In genomic region chr17:74981318-74981978, GRCh38 we compare ENCODE assay signal across 9 cellular contexts. TPM values are rescaled to one million over a fixed set of nuclear protein-coding genes. Genes with fewer than 3 reads are reported as not detected.
A peak's percentile ranks its signal among the peaks of the same experiment; 100 is the strongest.
DNase-seq lines count a peak whose midpoint lies in the region; ATAC-seq, FAIRE-seq and TF ChIP-seq lines count a peak whose summit lies in the region.
"Had no signal": no experiment of that assay in that cellular context is flagged by ENCODE, and none has a peak within 500 bp of the region (broad histone marks: within the 10 kb centered on the region; RNA-seq: fewer than 3 reads in every experiment).

No MANE protein-coding gene starts in this region.

- H3K4me1 ChIP-seq in OCI-LY7 (ENCODE audit: insufficient read depth, low read length, poor library complexity, severe bottlenecking), result peaks cover 18% of the 10 kb centered on the region
- peaks cover 4 to 7% (median 5%) of the 10 kb centered on the region in 4 experiments for H3K4me1 ChIP-seq in H1 (replicated peaks in 1 of 4; ENCODE audit: control insufficient read depth in 3 of 4, insufficient read depth in 4 of 4, low read length in 3 of 4)

- intact Hi-C loops in OCI-LY7 (cut with micrococcal nuclease; ENCODE audit: unreplicated experiment), result no loop called here

- CTCF ChIA-PET in BJ (lab: Yijun Ruan, JAX), result interaction anchor here (2.5 kb wide), 1 partner anchor 20 kb away, joined by 7 read pairs; no protein-coding TSS in a partner anchor
- CTCF ChIA-PET in OCI-LY7 (lab: Charles Lee; ENCODE audit: unreplicated experiment), result no interaction called here
- CTCF ChIA-PET in H1 (lab: Charles Lee; ENCODE audit: partially characterized antibody), result no interaction called here

- H3K9ac ChIP-seq in H1 (replicated peaks in 1 of 4; ENCODE audit: extremely low read depth in 1 of 4, low read depth in 3 of 4, low read length in 3 of 4), result peak overlapping the region in 3 of 4 experiments; percentile 39 to 76 (median 72); a peak in 6 of 7 replicates
- H3K9ac ChIP-seq in neural cell (ENCODE audit: low read length), result peak overlapping the region; percentile 92

- H4K20me1 ChIP-seq in OCI-LY7 (ENCODE audit: insufficient read depth, low read length), result no peaks in the 10 kb centered on the region
- no peaks in the 10 kb centered on the region for H4K20me1 ChIP-seq in H1 (replicated peaks in 1 of 2; ENCODE audit: control insufficient read depth in 1 of 2, insufficient read depth in 2 of 2, low read length in 2 of 2)
- H4K20me1 ChIP-seq in neural cell (ENCODE audit: insufficient read depth), result no peaks in the 10 kb centered on the region

- H3K36me3 ChIP-seq in BJ (ENCODE audit: control insufficient read depth, insufficient read depth, low read length) (no peaks in the 10 kb centered on the region), OCI-LY7 (ENCODE audit: insufficient read depth, low read length) (no peaks in the 10 kb centered on the region), H1 (ENCODE audit: control insufficient read depth in 2 of 4, insufficient read depth in 4 of 4, low read length in 3 of 4) (no peaks in the 10 kb centered on the region), neural cell (ENCODE audit: insufficient read depth, low read length) (no peaks in the 10 kb centered on the region)

- no peak for TF ChIP-seq CTCF in BJ (IDR thresholded peaks at IDR 0.05; ENCODE audit: insufficient read depth, low read depth, low read length)
- TF ChIP-seq CTCF in OCI-LY7 (conservative IDR thresholded peaks at IDR 0.05; ENCODE audit: low read length), result no peak
- no peak for TF ChIP-seq CTCF in H1 (IDR thresholded peaks at IDR 0.05; ENCODE audit: control extremely low read depth in 1 of 3, insufficient read depth in 1 of 3, low read depth in 1 of 3, low read length in 3 of 3)
- TF ChIP-seq CTCF in neural cell (IDR thresholded peaks at IDR 0.05; ENCODE audit: poor library complexity, severe bottlenecking), result no peak

- H3K9me3 ChIP-seq in OCI-LY7 (ENCODE audit: low read length) (no peaks in the 10 kb centered on the region), H1 (ENCODE audit: insufficient read depth in 2 of 2, low read depth in 1 of 2, low read length in 1 of 2) (no peaks in the 10 kb centered on the region), neural cell (ENCODE audit: low read length) (no peaks in the 10 kb centered on the region)

- H3K4me3 ChIP-seq in BJ (ENCODE audit: low read depth, low read length) (peak overlapping the region; percentile 61), OCI-LY7 (ENCODE audit: low read depth, low read length, poor library complexity, severe bottlenecking) (peak overlapping the region; percentile 71), H1 (ENCODE audit: extremely low read depth in 1 of 4, insufficient read depth in 2 of 4, low read depth in 3 of 4, low read length in 4 of 4) (peak overlapping the region; percentile 70 to 90 (median 76)), neural cell (ENCODE audit: low read length) (peak overlapping the region; percentile 90)

- 75% methylated on average over 14 of the region's 16 CpGs; no CpG with 5 or more reads in 1 of the 2 experiments for WGBS in H1 (ENCODE audit: extremely low coverage in 1 of 2, insufficient coverage in 1 of 2, insufficient read length in 1 of 2, insufficient replicate concordance in 2 of 2, low coverage in 1 of 2, low lambda C conversion rate in 2 of 2, missing lambda C conversion rate in 1 of 2), 2 experiments

- no peak overlapping the region for H3K14ac ChIP-seq in H1 (ENCODE audit: insufficient read length)

- no peak overlapping the region for H3K23ac ChIP-seq in H1 (ENCODE audit: insufficient read length)

- peaks cover 1% of the 10 kb centered on the region; the same call in 1 of the 2 replicates for H3K27me3 ChIP-seq in BJ (ENCODE audit: control insufficient read depth, insufficient read depth, low read length)
- peaks cover 0 to 2% (median 1%) of the 10 kb centered on the region in 4 experiments; a peak in 2 of 7 replicates for H3K27me3 ChIP-seq in H1 (replicated peaks in 1 of 4; ENCODE audit: control insufficient read depth in 3 of 4, extremely low read depth in 1 of 4, insufficient read depth in 3 of 4, low read length in 3 of 4)
- no peaks in the 10 kb centered on the region for H3K27me3 ChIP-seq in neural cell (ENCODE audit: insufficient read depth, low read depth, low read length)

- no peak overlapping the region; the same call in 1 of the 2 replicates for H2BK15ac ChIP-seq in H1 (ENCODE audit: low read length)

- no peak for TF ChIP-seq RAD21 in H1 (IDR thresholded peaks at IDR 0.05 in 1 of 2, conservative IDR thresholded peaks at IDR 0.05 in 1 of 2; ENCODE audit: low read depth in 2 of 2, low read length in 2 of 2)
- no peak for TF ChIP-seq RAD21 in neural cell (conservative IDR thresholded peaks at IDR 0.05)

- no peak overlapping the region for H3K4ac ChIP-seq in H1 (replicated peaks; ENCODE audit: insufficient read length, low read depth, low read length)

- FAIRE-seq in H1 (lab: Jason Lieb, UNC), result no peak
- FAIRE-seq: TTC549 had no signal

- peak overlapping the region; percentile 48 for H4K91ac ChIP-seq in H1 (replicated peaks; ENCODE audit: insufficient read length, low read length)

- H3F3A ChIP-seq in neural cell (ENCODE audit: insufficient read depth, low read length, poor library complexity, severe bottlenecking), result no peaks in the 10 kb centered on the region

- no TSS peak for BruUV-seq in OCI-LY7 (replicated peaks; lab: Mats Ljungman, UMichigan)

- POLR2A ChIA-PET in BJ (lab: Charles Lee) (no interaction called here), OCI-LY7 (lab: Charles Lee) (no interaction called here), H1 (lab: Charles Lee; ENCODE audit: partially characterized antibody) (interaction anchor here (1.6 kb wide), 1 partner anchor 31 kb away, joined by 4 read pairs; the partner anchor contains the start of gene MRPL58)

- 0 out of 2 replicates have a peak overlapping the region, but pooled peaks have one; percentile 20 for H2BK5ac ChIP-seq in H1 (ENCODE audit: low read depth, low read length)

- no peak overlapping the region for H2BK20ac ChIP-seq in H1 (ENCODE audit: low read length)

- no peak for TF ChIP-seq POLR2A in H1 (IDR thresholded peaks at IDR 0.05; ENCODE audit: control extremely low read depth in 1 of 2, low read depth in 2 of 2, low read length in 2 of 2)

- no peak overlapping the region for H2AK5ac ChIP-seq in H1 (ENCODE audit: low read depth, low read length)

- H3K4me2 ChIP-seq in OCI-LY7 (ENCODE audit: low read length) (peak overlapping the region; percentile 78), H1 (ENCODE audit: insufficient read depth in 1 of 2, low read depth in 2 of 2, low read length in 2 of 2) (peak overlapping the region; percentile 73 to 100), neural cell (ENCODE audit: low read length) (peak overlapping the region; percentile 57)

- H4K5ac ChIP-seq in H1 (ENCODE audit: insufficient read length, low read depth, low read length), result no peak overlapping the region

- no peak for ATAC-seq in HG03439 (IDR thresholded peaks at IDR 0.05; ENCODE audit: unreplicated experiment)
- no peak for ATAC-seq in HG03045 (IDR thresholded peaks at IDR 0.05; ENCODE audit: unreplicated experiment)

- TF ChIP-seq EP300 in H1 (IDR thresholded peaks at IDR 0.05; ENCODE audit: borderline replicate concordance in 1 of 2, low read depth in 2 of 2, low read length in 2 of 2) (no peak), neural cell (conservative IDR thresholded peaks at IDR 0.05; ENCODE audit: poor library complexity, severe bottlenecking) (no peak)

- peak overlapping the region; percentile 79 for H2AFZ ChIP-seq in OCI-LY7 (ENCODE audit: low read length)
- H2AFZ ChIP-seq in H1 (ENCODE audit: low read length), result 0 out of 2 replicates have a peak overlapping the region, but pooled peaks have one; percentile 6
- peak overlapping the region; percentile 97 for H2AFZ ChIP-seq in neural cell (ENCODE audit: low read depth, low read length)

- no peak overlapping the region for H3K27ac ChIP-seq in OCI-LY7 (ENCODE audit: low read depth, low read length, poor library complexity, severe bottlenecking)
- peak overlapping the region; percentile 55; the same call in 1 of the 2 replicates for H3K27ac ChIP-seq in H1 (ENCODE audit: low read depth, low read length)
- peak overlapping the region; percentile 90 for H3K27ac ChIP-seq in neural cell (ENCODE audit: low read length)

- no peak for DNase-seq in BJ (ENCODE audit: low read depth)
- DNase-seq in OCI-LY7 (ENCODE audit: low spot score), result no peak
- DNase-seq in H1 (ENCODE audit: low read depth in 1 of 2, low spot score in 2 of 2), result no peak
- DNase-seq in SKM-1 (lab: John Stamatoyannopoulos, UW; ENCODE audit: unreplicated experiment), result no peak
- no peak for DNase-seq in stimulated activated CD4-positive, alpha-beta T cell treated with anti-CD3 and anti-CD28 coated beads, Interleukin-1b, Interleukin-23, amount 100 ng/mL, for 48 hours

- peak overlapping the region; percentile 60 for H2BK12ac ChIP-seq in H1 (ENCODE audit: low read depth, low read length)

- H3K79me2 ChIP-seq in OCI-LY7 (ENCODE audit: insufficient read depth, low read depth, low read length) (no peaks in the 10 kb centered on the region), H1 (ENCODE audit: control insufficient read depth in 1 of 2, insufficient read depth in 2 of 2, low read length in 2 of 2) (no peaks in the 10 kb centered on the region), neural cell (replicated peaks; ENCODE audit: insufficient read depth, low read length) (no peaks in the 10 kb centered on the region)

- no peaks in the 10 kb centered on the region; the same call in 1 of the 2 replicates for H3K79me1 ChIP-seq in H1 (ENCODE audit: low read depth, low read length)

- H2BK120ac ChIP-seq in H1 (replicated peaks; ENCODE audit: low read depth, low read length), result no peak overlapping the region

- H3K9me2 ChIP-seq in OCI-LY7 (ENCODE audit: insufficient read depth, low read length), result no peaks in the 10 kb centered on the region
- no peaks in the 10 kb centered on the region for H3K9me2 ChIP-seq in neural cell (ENCODE audit: insufficient read depth, low read length)

- H3K56ac ChIP-seq in H1 (replicated peaks; ENCODE audit: insufficient read length, low read depth, low read length), result no peak overlapping the region

- peak overlapping the region; percentile 76; the same call in 1 of the 2 replicates for H3K18ac ChIP-seq in H1 (ENCODE audit: extremely low read depth, low read length)

- H4K8ac ChIP-seq in H1 (ENCODE audit: extremely low read depth, insufficient read depth, low read length), result peak overlapping the region; percentile 86; the same call in 1 of the 2 replicates

- peaks cover 8% of the 10 kb centered on the region; the same call in 1 of the 2 replicates for H3K23me2 ChIP-seq in H1 (ENCODE audit: low read depth, low read length)

RNA-seq across cellular contexts. Expression of gene CDR2L, which starts 6.0 kb away (rescaled TPM):
- 12.5 and 19.6 TPM in 2 replicates for polyA plus RNA-seq in BJ (2011; rRNA removed)
- 10.6 and 13.5 TPM in 2 replicates for polyA minus RNA-seq in BJ (2011; rRNA and poly(A)+ RNA removed)
- 0.10 and 0.79 TPM in 2 replicates for total RNA-seq in OCI-LY7 (2014; rRNA removed; shearing (Covaris generic))
- 0.49 and 0.74 TPM in 2 replicates for total RNA-seq in OCI-LY7 (2022)
- 38.1 and 40.5 TPM in 2 replicates for total RNA-seq in H1 (2021; fragmentation: NEBNext Ultra II Directional; extraction: Animal tissue kit (Norgen Biotek cat#: 25700))
- polyA plus RNA-seq in H1 (2011; rRNA removed), result 20.4 and 26.8 TPM in 2 replicates
- polyA plus RNA-seq in H1 (2011; cell fraction: cytosol; rRNA removed), result 18.7 TPM
- 23.7 TPM for polyA plus RNA-seq in H1 (2011; cell fraction: nucleus; rRNA removed)
- 20.6 to 28.4 TPM (median 25.9 TPM) in 4 replicates for polyA plus RNA-seq in H1 (2012, experiment 1 of 2)
- polyA plus RNA-seq in H1 (2012, experiment 2 of 2), result 25.8 TPM
- 20.0 TPM for polyA plus RNA-seq in H1 (2013, experiment 1 of 2)
- polyA plus RNA-seq in H1 (2013, experiment 2 of 2), result 19.3 TPM
- 8.6 and 12.3 TPM in 2 replicates for polyA minus RNA-seq in H1 (2011; rRNA and poly(A)+ RNA removed)
- polyA minus RNA-seq in H1 (2011; cell fraction: cytosol; rRNA and poly(A)+ RNA removed), result 16.4 TPM
- polyA minus RNA-seq in H1 (2011; cell fraction: nucleus; rRNA and poly(A)+ RNA removed), result 10.2 TPM
- polyA plus RNA-seq in neural cell, result 8.1 and 8.3 TPM in 2 replicates
- polyA minus RNA-seq in neural cell, result 11.9 and 12.3 TPM in 2 replicates

RNA-seq across cellular contexts. Expression of gene HID1, which starts 8.9 kb away (rescaled TPM):
- polyA plus RNA-seq in BJ (2011; rRNA removed), result 1.7 and 1.8 TPM in 2 replicates
- 2.2 and 2.9 TPM in 2 replicates for polyA minus RNA-seq in BJ (2011; rRNA and poly(A)+ RNA removed)
- 0.35 and 0.85 TPM in 2 replicates for total RNA-seq in OCI-LY7 (2014; rRNA removed; shearing (Covaris generic))
- 8.5 and 9.9 TPM in 2 replicates for total RNA-seq in OCI-LY7 (2022)
- 13.8 and 15.1 TPM in 2 replicates for total RNA-seq in H1 (2021; fragmentation: NEBNext Ultra II Directional; extraction: Animal tissue kit (Norgen Biotek cat#: 25700))
- 25.9 and 36.3 TPM in 2 replicates for polyA plus RNA-seq in H1 (2011; rRNA removed)
- polyA plus RNA-seq in H1 (2011; cell fraction: cytosol; rRNA removed), result 10.1 TPM
- 51.4 TPM for polyA plus RNA-seq in H1 (2011; cell fraction: nucleus; rRNA removed)
- polyA plus RNA-seq in H1 (2012, experiment 1 of 2), result 8.8 to 16.5 TPM (median 15.2 TPM) in 4 replicates
- 12.7 TPM for polyA plus RNA-seq in H1 (2012, experiment 2 of 2)
- 10.6 TPM for polyA plus RNA-seq in H1 (2013, experiment 1 of 2)
- 10.6 TPM for polyA plus RNA-seq in H1 (2013, experiment 2 of 2)
- 17.9 and 18.9 TPM in 2 replicates for polyA minus RNA-seq in H1 (2011; rRNA and poly(A)+ RNA removed)
- polyA minus RNA-seq in H1 (2011; cell fraction: cytosol; rRNA and poly(A)+ RNA removed), result 8.1 TPM
- polyA minus RNA-seq in H1 (2011; cell fraction: nucleus; rRNA and poly(A)+ RNA removed), result 17.8 TPM
- polyA plus RNA-seq in neural cell, result 26.6 and 29.8 TPM in 2 replicates
- polyA minus RNA-seq in neural cell, result 32.8 and 42.6 TPM in 2 replicates

RNA-seq across cellular contexts. Expression of gene MRPL58, which starts 31.0 kb away (rescaled TPM):
- polyA plus RNA-seq in BJ (2011; rRNA removed) (44.2 and 50.8 TPM in 2 replicates), H1 (2011; rRNA removed) (43.2 and 43.6 TPM in 2 replicates), neural cell (47.4 and 49.7 TPM in 2 replicates)
- polyA minus RNA-seq in BJ (2011; rRNA and poly(A)+ RNA removed), result 10.0 and 14.7 TPM in 2 replicates
- 79.8 and 84.2 TPM in 2 replicates for total RNA-seq in OCI-LY7 (2014; rRNA removed; shearing (Covaris generic))
- total RNA-seq in OCI-LY7 (2022), result 70.7 and 75.3 TPM in 2 replicates
- total RNA-seq in H1 (2021; fragmentation: NEBNext Ultra II Directional; extraction: Animal tissue kit (Norgen Biotek cat#: 25700)), result 48.5 and 49.1 TPM in 2 replicates
- 73.0 TPM for polyA plus RNA-seq in H1 (2011; cell fraction: cytosol; rRNA removed)
- 28.6 TPM for polyA plus RNA-seq in H1 (2011; cell fraction: nucleus; rRNA removed)
- 34.5 to 60.5 TPM (median 52.3 TPM) in 4 replicates for polyA plus RNA-seq in H1 (2012, experiment 1 of 2)
- polyA plus RNA-seq in H1 (2012, experiment 2 of 2), result 70.9 TPM
- 43.0 TPM for polyA plus RNA-seq in H1 (2013, experiment 1 of 2)
- polyA plus RNA-seq in H1 (2013, experiment 2 of 2), result 40.8 TPM
- polyA minus RNA-seq in H1 (2011; rRNA and poly(A)+ RNA removed), result 16.1 and 20.3 TPM in 2 replicates
- polyA minus RNA-seq in H1 (2011; cell fraction: cytosol; rRNA and poly(A)+ RNA removed), result 14.9 TPM
- polyA minus RNA-seq in H1 (2011; cell fraction: nucleus; rRNA and poly(A)+ RNA removed), result 21.0 TPM
- 19.2 and 21.9 TPM in 2 replicates for polyA minus RNA-seq in neural cell

RNA-seq across cellular contexts. Expression of gene OTOP3, which starts 45.8 kb away (rescaled TPM):
- not detected in 2 replicates for polyA plus RNA-seq in BJ (2011; rRNA removed)
- polyA minus RNA-seq in BJ (2011; rRNA and poly(A)+ RNA removed), result not detected in 2 replicates
- not detected in 2 replicates for total RNA-seq in OCI-LY7 (2014; rRNA removed; shearing (Covaris generic))
- not detected in 2 replicates for total RNA-seq in OCI-LY7 (2022)
- total RNA-seq in H1 (2021; fragmentation: NEBNext Ultra II Directional; extraction: Animal tissue kit (Norgen Biotek cat#: 25700)), result not detected in 2 replicates
- 0.05 and 0.09 TPM in 2 replicates for polyA plus RNA-seq in H1 (2011; rRNA removed)
- polyA plus RNA-seq in H1 (2011; cell fraction: cytosol; rRNA removed), result 0.04 TPM
- polyA plus RNA-seq in H1 (2011; cell fraction: nucleus; rRNA removed), result not detected
- polyA plus RNA-seq in H1 (2012, experiment 1 of 2), result not detected in 4 replicates
- not detected for polyA plus RNA-seq in H1 (2012, experiment 2 of 2)
- polyA plus RNA-seq in H1 (2013, experiment 1 of 2), result 0.02 TPM
- polyA plus RNA-seq in H1 (2013, experiment 2 of 2), result not detected
- not detected in 2 replicates for polyA minus RNA-seq in H1 (2011; rRNA and poly(A)+ RNA removed)
- polyA minus RNA-seq in H1 (2011; cell fraction: cytosol; rRNA and poly(A)+ RNA removed), result not detected
- polyA minus RNA-seq in H1 (2011; cell fraction: nucleus; rRNA and poly(A)+ RNA removed), result not detected
- polyA plus RNA-seq in neural cell, result not detected in 2 replicates
- polyA minus RNA-seq in neural cell, result not detected in 2 replicates

RNA-seq across cellular contexts. Expression of gene OTOP2, which starts 57.4 kb away (rescaled TPM):
- polyA plus RNA-seq in BJ (2011; rRNA removed) (not detected in 2 replicates), H1 (2011; rRNA removed) (0.23 and 0.27 TPM in 2 replicates), neural cell (not detected in 2 replicates)
- not detected in 2 replicates for polyA minus RNA-seq in BJ (2011; rRNA and poly(A)+ RNA removed)
- not detected in 2 replicates for total RNA-seq in OCI-LY7 (2014; rRNA removed; shearing (Covaris generic))
- total RNA-seq in OCI-LY7 (2022), result not detected in 2 replicates
- not detected in 2 replicates for total RNA-seq in H1 (2021; fragmentation: NEBNext Ultra II Directional; extraction: Animal tissue kit (Norgen Biotek cat#: 25700))
- 0.23 TPM for polyA plus RNA-seq in H1 (2011; cell fraction: cytosol; rRNA removed)
- 0.37 TPM for polyA plus RNA-seq in H1 (2011; cell fraction: nucleus; rRNA removed)
- polyA plus RNA-seq in H1 (2012, experiment 1 of 2), result 0.11 to 0.18 TPM (median 0.16 TPM) in 3 of 4 replicates, not detected in the other
- polyA plus RNA-seq in H1 (2012, experiment 2 of 2), result not detected
- not detected for polyA plus RNA-seq in H1 (2013, experiment 1 of 2)
- 0.06 TPM for polyA plus RNA-seq in H1 (2013, experiment 2 of 2)
- polyA minus RNA-seq in H1 (2011; rRNA and poly(A)+ RNA removed), result not detected in 2 replicates
- polyA minus RNA-seq in H1 (2011; cell fraction: cytosol; rRNA and poly(A)+ RNA removed), result not detected
- not detected for polyA minus RNA-seq in H1 (2011; cell fraction: nucleus; rRNA and poly(A)+ RNA removed)
- polyA minus RNA-seq in neural cell, result not detected in 2 replicates

Comparison
In these comparisons a context has a peak if more than half of its experiments do, and no peak if none do; other contexts are left out.
1. H2AFZ ChIP-seq: peak in every context shown above with its lines; median percentile 97 in neural cell; 79 in OCI-LY7; 6 in H1.